Comparison of ENCODE assay signal across 18 cellular contexts in the genomic region with DNA sequence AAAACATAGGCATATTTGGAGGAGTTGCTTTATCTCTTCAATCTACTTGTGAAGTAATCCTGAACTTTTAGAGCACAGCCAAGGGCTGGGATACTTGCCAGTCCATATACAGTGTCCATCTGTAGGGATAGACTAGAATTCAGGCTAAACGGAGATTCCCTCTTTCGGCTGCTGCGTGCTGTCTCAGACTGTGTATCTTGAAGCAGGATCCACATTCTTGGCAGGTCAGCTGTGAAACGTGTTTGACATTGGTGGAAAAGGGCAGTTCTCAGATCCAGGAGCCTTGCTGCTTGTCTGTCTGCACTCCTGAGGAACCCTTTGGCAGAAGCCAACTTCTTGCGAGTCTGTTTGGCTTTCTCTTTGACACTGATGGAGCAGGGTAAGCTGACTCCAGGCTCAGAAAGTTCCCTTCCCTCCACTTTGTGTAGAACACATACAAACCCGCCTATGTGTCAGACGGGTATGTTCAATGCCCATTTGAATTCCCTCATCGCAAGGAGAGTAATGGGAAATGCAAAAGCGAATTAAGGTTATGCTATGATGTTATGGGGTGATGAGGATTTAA.
DNase-seq lines count a peak whose midpoint lies in the region; ATAC-seq and TF ChIP-seq lines count a peak whose summit lies in the region.
"Had no signal": no experiment of that assay in that cellular context is flagged by ENCODE, and none has a peak within 500 bp of the region (broad histone marks: within the 10 kb centered on the region; RNA-seq: fewer than 3 reads in every experiment).

No MANE protein-coding gene starts in this region.

- H3K4me1 ChIP-seq in IMR-90 (ENCODE audit: control insufficient read depth, insufficient read depth, low read length) (peaks cover 3% of the 10 kb centered on the region), endodermal cell (ENCODE audit: control insufficient read depth, insufficient read depth, low read length) (no peaks in the 10 kb centered on the region), thoracic aorta (ENCODE audit: control insufficient read depth in 1 of 2, low read depth in 2 of 2) (peaks cover 0 to 7% of the 10 kb centered on the region in 2 donors)
- H3K4me1 ChIP-seq: Peyer's patch had no signal

- H3K4me1 Mint-ChIP-seq in endodermal cell (no peaks in the 10 kb centered on the region), nephron (peaks cover 15% of the 10 kb centered on the region)

- 31% methylated on average over 2 of the region's 9 CpGs; no CpG with 5 or more reads in 1 of the 2 experiments for WGBS in IMR-90 (ENCODE audit: extremely low coverage in 2 of 2, insufficient read length in 1 of 2), 2 experiments
- WGBS in endodermal cell (ENCODE audit: insufficient coverage in 1 of 2, insufficient read length in 1 of 2), 2 experiments: 90 to 95% methylated on average over 7 to 9 of the region's 9 CpGs

- H3K4me3 ChIP-seq in IMR-90 (ENCODE audit: insufficient read depth, low read depth, low read length) (no peak overlapping the region), endodermal cell (ENCODE audit: low read length) (no peak overlapping the region), thoracic aorta (peak overlapping the region; percentile 22)
- H3K4me3 ChIP-seq: MG63, Peyer's patch had no signal

- no peaks in the 10 kb centered on the region for H3K9me1 ChIP-seq in IMR-90 (ENCODE audit: insufficient read depth, low read length)

- CTCF ChIA-PET in IMR-90 (lab: Yijun Ruan, JAX): no interaction called here

- 0 out of 2 replicates have a peak overlapping the region, but pooled peaks have one; percentile 23 for H3K14ac ChIP-seq in IMR-90 (replicated peaks; ENCODE audit: low read depth, low read length)

- H3K27me3 Mint-ChIP-seq in endodermal cell (ENCODE audit: insufficient read depth) (no peaks in the 10 kb centered on the region), nephron (ENCODE audit: low read depth) (peaks cover 5% of the 10 kb centered on the region)

- H3K27ac Mint-ChIP-seq in endodermal cell (no peak overlapping the region), nephron (peak overlapping the region in 2 of 3 experiments; percentile 20 to 66)

- no peak overlapping the region for H2BK5ac ChIP-seq in IMR-90 (ENCODE audit: low read depth, low read length, poor library complexity, severe bottlenecking)

- H3K9me3 ChIP-seq in IMR-90 (ENCODE audit: control insufficient read depth, insufficient read depth, low read length) (peaks cover 2% of the 10 kb centered on the region; the same call in 1 of the 2 replicates), endodermal cell (ENCODE audit: control insufficient read depth, low read length) (no peaks in the 10 kb centered on the region), thoracic aorta (no peaks in the 10 kb centered on the region)
- H3K9me3 ChIP-seq: MG63, Peyer's patch had no signal

- POLR2A ChIA-PET in IMR-90 (lab: Charles Lee; ENCODE audit: unreplicated experiment): no interaction called here

- dilution Hi-C loops in IMR-90 (cut with HindIII; ENCODE audit: low sequenced_read_pairs, unreplicated experiment): no loop called here

- TF ChIP-seq CTCF in IMR-90 (conservative IDR thresholded peaks at IDR 0.05; ENCODE audit: low read depth, low read length) (no peak), endodermal cell (conservative IDR thresholded peaks at IDR 0.05) (no peak), nephron (IDR thresholded peaks at IDR 0.05; ENCODE audit: unreplicated experiment in 3 of 3) (no peak), thoracic aorta (IDR thresholded peaks at IDR 0.05) (no peak)

- TF ChIP-seq RAD21 in IMR-90 (IDR thresholded peaks at IDR 0.05; ENCODE audit: low read length): no peak

- H3K4ac ChIP-seq in IMR-90 (ENCODE audit: low read depth, low read length): no peak overlapping the region

- no peak overlapping the region for H2AK9ac ChIP-seq in IMR-90 (replicated peaks; ENCODE audit: low read depth, low read length, poor library complexity)

- H4K8ac ChIP-seq in IMR-90 (ENCODE audit: low read depth in 2 of 2, low read length in 2 of 2): no peak overlapping the region

- H3K23ac ChIP-seq in IMR-90 (ENCODE audit: low read depth, low read length): no peak overlapping the region

- intact Hi-C loops in IMR-90 (cut with micrococcal nuclease): loop anchor here (5.0 kb wide), 1 partner anchor 500 kb away; no protein-coding TSS in a partner anchor

- DNase-seq in IMR-90 (peak; percentile 48), endodermal cell (peak; percentile 34), thoracic aorta (ENCODE audit: low spot score) (no peak), left lobe of liver (ENCODE audit: low spot score) (no peak)
- DNase-seq: AML-193; DMS79 treated with DMSO at 0.1 percent for 48 hours; H7; MG63; NCI-H1092 treated with DMSO at 0.1 percent for 48 hours; NCI-H1694; NCI-H2081 treated with DMSO at 0.1 percent for 48 hours; NK-92 treated with Interleukin-12 subunit alpha and Interleukin-12 subunit beta, amount 100 ng/mL, for 24 hours; Peyer's patch had no signal

- H3K18ac ChIP-seq in IMR-90 (ENCODE audit: low read depth, low read length): no peak overlapping the region

- no peak overlapping the region for H2AK5ac ChIP-seq in IMR-90 (ENCODE audit: low read depth, low read length)

- no peak overlapping the region for H3K9ac ChIP-seq in IMR-90 (ENCODE audit: low read depth, low read length)
- H3K9ac ChIP-seq in endodermal cell (ENCODE audit: extremely low read depth, low read length, poor library complexity, severe bottlenecking): no peak overlapping the region

- in situ Hi-C loops in IMR-90 (cut with MboI; ENCODE audit: low sequenced_read_pairs): no loop called here

- H3K4me3 Mint-ChIP-seq in endodermal cell (no peak overlapping the region), nephron (no peak overlapping the region)

- peak; percentile 73 for ATAC-seq in IMR-90 (ENCODE audit: low read depth)
- ATAC-seq in thoracic aorta (ENCODE audit: insufficient number of reproducible peaks, low FRiP score, low read depth): no peak
- ATAC-seq in HG03442 (IDR thresholded peaks at IDR 0.05; ENCODE audit: unreplicated experiment): no peak
- ATAC-seq in GM21423 (IDR thresholded peaks at IDR 0.05; ENCODE audit: unreplicated experiment): no peak
- ATAC-seq in left lobe of liver: no peak

- no peak overlapping the region for H4K91ac ChIP-seq in IMR-90 (ENCODE audit: insufficient read depth, low read depth, low read length)

- H4K20me1 ChIP-seq in IMR-90 (ENCODE audit: insufficient read depth, low read length): no peaks in the 10 kb centered on the region

- H3K4me2 ChIP-seq in IMR-90 (ENCODE audit: low read depth, low read length): peak overlapping the region; percentile 20

- H2BK120ac ChIP-seq in IMR-90 (ENCODE audit: low read depth, low read length): no peak overlapping the region

- no peak overlapping the region for H4K5ac ChIP-seq in IMR-90 (ENCODE audit: low read depth, low read length)

- no peak for TF ChIP-seq POLR2A in IMR-90 (IDR thresholded peaks at IDR 0.05; ENCODE audit: low read depth, low read length)

- no peak overlapping the region for H2BK20ac ChIP-seq in IMR-90 (ENCODE audit: low read depth, low read length)

- H3K36me3 Mint-ChIP-seq in endodermal cell (ENCODE audit: low read depth): no peaks in the 10 kb centered on the region
- H3K36me3 Mint-ChIP-seq in nephron (ENCODE audit: low read depth): no peaks in the 10 kb centered on the region

- no peak overlapping the region for H2BK15ac ChIP-seq in IMR-90 (ENCODE audit: low read depth, low read length)

- H3K56ac ChIP-seq in IMR-90 (ENCODE audit: extremely low read depth, insufficient read depth, low read length): no peak overlapping the region

- H3K27me3 ChIP-seq in IMR-90 (ENCODE audit: control insufficient read depth, insufficient read depth, low read length) (no peaks in the 10 kb centered on the region), endodermal cell (ENCODE audit: control insufficient read depth, insufficient read depth, low read length, poor library complexity, severe bottlenecking) (no peaks in the 10 kb centered on the region), thoracic aorta (replicated peaks; ENCODE audit: insufficient read depth) (no peaks in the 10 kb centered on the region)
- H3K27me3 ChIP-seq: MG63, Peyer's patch had no signal

- H3K79me1 ChIP-seq in IMR-90 (ENCODE audit: low read depth in 1 of 2, low read length in 2 of 2): no peaks in the 10 kb centered on the region

- H3K9me3 Mint-ChIP-seq in endodermal cell (peaks cover 4% of the 10 kb centered on the region), nephron (no peaks in the 10 kb centered on the region)

- no TSS peak for BruUV-seq in IMR-90 (replicated peaks; lab: Mats Ljungman, UMichigan)

- H3K36me3 ChIP-seq in IMR-90 (ENCODE audit: control insufficient read depth, insufficient read depth, low read length): no peaks in the 10 kb centered on the region
- no peaks in the 10 kb centered on the region for H3K36me3 ChIP-seq in endodermal cell (ENCODE audit: control insufficient read depth, insufficient read depth, low read length)
- H3K36me3 ChIP-seq in thoracic aorta: no peaks in the 10 kb centered on the region
- H3K36me3 ChIP-seq: MG63, Peyer's patch had no signal

- no peak overlapping the region for H2AFZ ChIP-seq in IMR-90 (replicated peaks; ENCODE audit: low read length, poor library complexity)

- H3K27ac ChIP-seq in IMR-90 (ENCODE audit: insufficient read depth, low read length): no peak overlapping the region
- H3K27ac ChIP-seq in endodermal cell (ENCODE audit: low read depth, low read length): no peak overlapping the region
- H3K27ac ChIP-seq in thoracic aorta: no peak overlapping the region
- H3K27ac ChIP-seq: C4-2B, HL-60 had no signal

TF ChIP-seq in IMR-90, 13 proteins besides CTCF, POLR2A, EP300 and RAD21:
- no peak for TF ChIP-seq BHLHE40 (IDR thresholded peaks at IDR 0.05; ENCODE audit: low read depth, low read length)
- TF ChIP-seq NFE2L2 (IDR thresholded peaks at IDR 0.05; ENCODE audit: low read depth, low read length): no peak
- TF ChIP-seq MAFK (IDR thresholded peaks at IDR 0.05; ENCODE audit: low read depth, low read length): no peak
- no peak for TF ChIP-seq MXI1 (IDR thresholded peaks at IDR 0.05; ENCODE audit: borderline replicate concordance, low read depth, low read length)
- TF ChIP-seq, protein P1, sequence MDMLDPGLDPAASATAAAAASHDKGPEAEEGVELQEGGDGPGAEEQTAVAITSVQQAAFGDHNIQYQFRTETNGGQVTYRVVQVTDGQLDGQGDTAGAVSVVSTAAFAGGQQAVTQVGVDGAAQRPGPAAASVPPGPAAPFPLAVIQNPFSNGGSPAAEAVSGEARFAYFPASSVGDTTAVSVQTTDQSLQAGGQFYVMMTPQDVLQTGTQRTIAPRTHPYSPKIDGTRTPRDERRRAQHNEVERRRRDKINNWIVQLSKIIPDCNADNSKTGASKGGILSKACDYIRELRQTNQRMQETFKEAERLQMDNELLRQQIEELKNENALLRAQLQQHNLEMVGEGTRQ (IDR thresholded peaks at IDR 0.05; ENCODE audit: low read depth, low read length): no peak
- TF ChIP-seq CHD1 (IDR thresholded peaks at IDR 0.05; ENCODE audit: low read depth, low read length): no peak
- no peak for TF ChIP-seq RFX5 (IDR thresholded peaks at IDR 0.05; ENCODE audit: low read depth, low read length)
- TF ChIP-seq FOS (IDR thresholded peaks at IDR 0.05; ENCODE audit: low read depth, low read length): no peak
- no peak for TF ChIP-seq RCOR1 (IDR thresholded peaks at IDR 0.05; ENCODE audit: insufficient replicate concordance, low read length)
- TF ChIP-seq MAZ (IDR thresholded peaks at IDR 0.05; ENCODE audit: borderline replicate concordance, low read depth, low read length): no peak

Comparison
In these comparisons a context has a peak if more than half of its experiments do, and no peak if none do; other contexts are left out.
1. DNase-seq: peak in IMR-90 (single experiment) and endodermal cell (single experiment); none in thoracic aorta (single experiment) and left lobe of liver (single experiment).